ENCODE assay signal across 24 cellular contexts in the genomic region with DNA sequence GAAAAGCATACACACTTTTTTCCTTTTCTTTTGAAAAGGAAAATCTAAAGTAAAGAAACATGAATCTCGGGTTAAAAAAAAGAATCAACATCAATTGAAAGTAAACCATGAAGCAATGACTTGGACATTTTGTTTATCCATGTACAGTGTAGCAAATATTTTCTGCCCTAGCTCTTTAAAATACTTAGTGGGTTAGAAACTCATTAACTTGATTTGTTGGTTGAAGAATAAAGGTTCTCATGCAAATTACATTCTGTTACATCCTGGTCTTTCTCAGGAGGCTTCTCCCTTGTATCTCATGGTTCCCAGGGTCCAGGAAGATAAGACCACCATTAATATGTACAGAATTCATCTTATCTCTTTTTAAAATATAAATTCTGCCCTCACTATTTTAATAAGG. TPM values are rescaled to one million over a fixed set of nuclear protein-coding genes. Genes with fewer than 3 reads are reported as not detected.
"Had no signal": no experiment of that assay in that cellular context is flagged by ENCODE, and none has a peak within 500 bp of the region (broad histone marks: within the 10 kb centered on the region; RNA-seq: fewer than 3 reads in every experiment).

No MANE protein-coding gene starts in this region.

- FAIRE-seq: HTR-8/SVneo, RCC 7860 had no signal

- DNase-seq: KBM-7, NCI-H1092, NCI-H1105 treated with DMSO at 0.1 percent for 48 hours, NCI-H1417 treated with DMSO at 0.1 percent for 48 hours, NCI-H146, NCI-H1694 treated with DMSO at 0.1 percent for 48 hours, NCI-H1930, NCI-H2081, NCI-H2107, NCI-H2227 treated with DMSO at 0.1 percent for 48 hours, NCI-H524, NCI-H526 treated with DMSO at 0.1 percent for 48 hours, NCI-H748 treated with DMSO at 0.1 percent for 48 hours, Right ventricle myocardium superior, RPMI8226, SIG-M5, SW 1271 had no signal

- H3K27me3 ChIP-seq: MG63, SJSA1 had no signal

- H3K4me3 ChIP-seq: MG63, SJSA1, SK-N-MC had no signal

- H3K36me3 ChIP-seq: MG63, SJSA1 had no signal

- H3K27ac ChIP-seq: HL-60, SJSA1, SK-N-MC had no signal

- H3K9me3 ChIP-seq: MG63, SJSA1 had no signal

RNA-seq across cellular contexts. Expression of gene MEPE, which starts 9.0 kb away (rescaled TPM):
- total RNA-seq: NCI-H460, Right ventricle myocardium superior had no signal

RNA-seq across cellular contexts. Expression of gene IBSP, which starts 24.4 kb away (rescaled TPM):
- total RNA-seq: NCI-H460, Right ventricle myocardium superior had no signal
